ENCODE assay signal across 1 cellular context in the genomic region with DNA sequence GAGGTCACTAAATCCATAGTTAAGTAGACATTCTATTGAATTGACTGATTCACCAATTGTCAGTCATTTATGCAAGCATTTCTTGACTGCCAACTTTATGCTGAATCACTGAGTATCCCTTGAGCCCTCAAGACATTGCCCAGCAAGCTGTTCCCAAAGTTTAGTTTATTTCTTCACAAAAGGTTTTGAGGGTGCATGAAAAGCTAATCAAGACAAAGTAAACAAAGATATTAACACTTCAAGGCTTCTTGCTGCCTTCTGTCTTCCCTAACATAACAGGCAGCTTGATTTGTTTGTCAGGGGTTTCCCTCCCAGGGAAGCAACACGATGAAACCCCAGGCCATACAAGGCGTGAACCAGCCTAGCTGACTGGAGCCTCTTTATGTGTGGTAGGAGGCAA.
TF ChIP-seq lines count a peak whose summit lies in the region.

No MANE protein-coding gene starts in this region.

TF ChIP-seq in WTC11, 78 proteins besides CTCF, POLR2A, EP300 and RAD21 (continued from another document):
- TF ChIP-seq, protein P1, sequence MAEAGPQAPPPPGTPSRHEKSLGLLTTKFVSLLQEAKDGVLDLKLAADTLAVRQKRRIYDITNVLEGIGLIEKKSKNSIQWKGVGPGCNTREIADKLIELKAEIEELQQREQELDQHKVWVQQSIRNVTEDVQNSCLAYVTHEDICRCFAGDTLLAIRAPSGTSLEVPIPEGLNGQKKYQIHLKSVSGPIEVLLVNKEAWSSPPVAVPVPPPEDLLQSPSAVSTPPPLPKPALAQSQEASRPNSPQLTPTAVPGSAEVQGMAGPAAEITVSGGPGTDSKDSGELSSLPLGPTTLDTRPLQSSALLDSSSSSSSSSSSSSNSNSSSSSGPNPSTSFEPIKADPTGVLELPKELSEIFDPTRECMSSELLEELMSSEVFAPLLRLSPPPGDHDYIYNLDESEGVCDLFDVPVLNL (CRISPR knock-in tag; IDR thresholded peaks at IDR 0.05; ENCODE audit: borderline replicate concordance, low read depth), result no peak
- TF ChIP-seq NFE2L1 (CRISPR knock-in tag; IDR thresholded peaks at IDR 0.05), result peak; percentile 90
- no peak for TF ChIP-seq JUN (CRISPR knock-in tag; IDR thresholded peaks at IDR 0.05)
- peak; percentile 30; the same call in 1 of the 2 replicates for TF ChIP-seq ETV6 (CRISPR knock-in tag; IDR thresholded peaks at IDR 0.05)
- TF ChIP-seq, protein P2, sequence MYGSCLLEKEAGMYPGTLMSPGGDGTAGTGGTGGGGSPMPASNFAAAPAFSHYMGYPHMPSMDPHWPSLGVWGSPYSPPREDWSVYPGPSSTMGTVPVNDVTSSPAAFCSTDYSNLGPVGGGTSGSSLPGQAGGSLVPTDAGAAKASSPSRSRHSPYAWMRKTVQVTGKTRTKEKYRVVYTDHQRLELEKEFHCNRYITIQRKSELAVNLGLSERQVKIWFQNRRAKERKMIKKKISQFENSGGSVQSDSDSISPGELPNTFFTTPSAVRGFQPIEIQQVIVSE (CRISPR knock-in tag; IDR thresholded peaks at IDR 0.05; ENCODE audit: borderline replicate concordance), result no peak
- 0 out of 2 replicates have a peak, but pooled peaks have one; percentile 24 for TF ChIP-seq TEAD1 (CRISPR knock-in tag; IDR thresholded peaks at IDR 0.05)
- TF ChIP-seq, protein P3, sequence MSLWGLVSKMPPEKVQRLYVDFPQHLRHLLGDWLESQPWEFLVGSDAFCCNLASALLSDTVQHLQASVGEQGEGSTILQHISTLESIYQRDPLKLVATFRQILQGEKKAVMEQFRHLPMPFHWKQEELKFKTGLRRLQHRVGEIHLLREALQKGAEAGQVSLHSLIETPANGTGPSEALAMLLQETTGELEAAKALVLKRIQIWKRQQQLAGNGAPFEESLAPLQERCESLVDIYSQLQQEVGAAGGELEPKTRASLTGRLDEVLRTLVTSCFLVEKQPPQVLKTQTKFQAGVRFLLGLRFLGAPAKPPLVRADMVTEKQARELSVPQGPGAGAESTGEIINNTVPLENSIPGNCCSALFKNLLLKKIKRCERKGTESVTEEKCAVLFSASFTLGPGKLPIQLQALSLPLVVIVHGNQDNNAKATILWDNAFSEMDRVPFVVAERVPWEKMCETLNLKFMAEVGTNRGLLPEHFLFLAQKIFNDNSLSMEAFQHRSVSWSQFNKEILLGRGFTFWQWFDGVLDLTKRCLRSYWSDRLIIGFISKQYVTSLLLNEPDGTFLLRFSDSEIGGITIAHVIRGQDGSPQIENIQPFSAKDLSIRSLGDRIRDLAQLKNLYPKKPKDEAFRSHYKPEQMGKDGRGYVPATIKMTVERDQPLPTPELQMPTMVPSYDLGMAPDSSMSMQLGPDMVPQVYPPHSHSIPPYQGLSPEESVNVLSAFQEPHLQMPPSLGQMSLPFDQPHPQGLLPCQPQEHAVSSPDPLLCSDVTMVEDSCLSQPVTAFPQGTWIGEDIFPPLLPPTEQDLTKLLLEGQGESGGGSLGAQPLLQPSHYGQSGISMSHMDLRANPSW (CRISPR knock-in tag; conservative IDR thresholded peaks at IDR 0.05; ENCODE audit: low read depth), result no peak
- 0 out of 2 replicates have a peak, but pooled peaks have one; percentile 35 for TF ChIP-seq FOXK1 (CRISPR knock-in tag; IDR thresholded peaks at IDR 0.05)
- TF ChIP-seq, protein P4, sequence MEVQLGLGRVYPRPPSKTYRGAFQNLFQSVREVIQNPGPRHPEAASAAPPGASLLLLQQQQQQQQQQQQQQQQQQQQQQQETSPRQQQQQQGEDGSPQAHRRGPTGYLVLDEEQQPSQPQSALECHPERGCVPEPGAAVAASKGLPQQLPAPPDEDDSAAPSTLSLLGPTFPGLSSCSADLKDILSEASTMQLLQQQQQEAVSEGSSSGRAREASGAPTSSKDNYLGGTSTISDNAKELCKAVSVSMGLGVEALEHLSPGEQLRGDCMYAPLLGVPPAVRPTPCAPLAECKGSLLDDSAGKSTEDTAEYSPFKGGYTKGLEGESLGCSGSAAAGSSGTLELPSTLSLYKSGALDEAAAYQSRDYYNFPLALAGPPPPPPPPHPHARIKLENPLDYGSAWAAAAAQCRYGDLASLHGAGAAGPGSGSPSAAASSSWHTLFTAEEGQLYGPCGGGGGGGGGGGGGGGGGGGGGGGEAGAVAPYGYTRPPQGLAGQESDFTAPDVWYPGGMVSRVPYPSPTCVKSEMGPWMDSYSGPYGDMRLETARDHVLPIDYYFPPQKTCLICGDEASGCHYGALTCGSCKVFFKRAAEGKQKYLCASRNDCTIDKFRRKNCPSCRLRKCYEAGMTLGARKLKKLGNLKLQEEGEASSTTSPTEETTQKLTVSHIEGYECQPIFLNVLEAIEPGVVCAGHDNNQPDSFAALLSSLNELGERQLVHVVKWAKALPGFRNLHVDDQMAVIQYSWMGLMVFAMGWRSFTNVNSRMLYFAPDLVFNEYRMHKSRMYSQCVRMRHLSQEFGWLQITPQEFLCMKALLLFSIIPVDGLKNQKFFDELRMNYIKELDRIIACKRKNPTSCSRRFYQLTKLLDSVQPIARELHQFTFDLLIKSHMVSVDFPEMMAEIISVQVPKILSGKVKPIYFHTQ (CRISPR knock-in tag; IDR thresholded peaks at IDR 0.05), result no peak
- peak; percentile 20; the same call in 1 of the 2 replicates for TF ChIP-seq CREM (CRISPR knock-in tag; IDR thresholded peaks at IDR 0.05)
- no peak for TF ChIP-seq ESRRA (CRISPR knock-in tag; IDR thresholded peaks at IDR 0.05; ENCODE audit: borderline replicate concordance)
- no peak for TF ChIP-seq NFATC4 (CRISPR knock-in tag; IDR thresholded peaks at IDR 0.05)
- TF ChIP-seq ZNF317 (CRISPR knock-in tag; IDR thresholded peaks at IDR 0.05; ENCODE audit: borderline replicate concordance, low read depth), result no peak
- TF ChIP-seq, protein P5, sequence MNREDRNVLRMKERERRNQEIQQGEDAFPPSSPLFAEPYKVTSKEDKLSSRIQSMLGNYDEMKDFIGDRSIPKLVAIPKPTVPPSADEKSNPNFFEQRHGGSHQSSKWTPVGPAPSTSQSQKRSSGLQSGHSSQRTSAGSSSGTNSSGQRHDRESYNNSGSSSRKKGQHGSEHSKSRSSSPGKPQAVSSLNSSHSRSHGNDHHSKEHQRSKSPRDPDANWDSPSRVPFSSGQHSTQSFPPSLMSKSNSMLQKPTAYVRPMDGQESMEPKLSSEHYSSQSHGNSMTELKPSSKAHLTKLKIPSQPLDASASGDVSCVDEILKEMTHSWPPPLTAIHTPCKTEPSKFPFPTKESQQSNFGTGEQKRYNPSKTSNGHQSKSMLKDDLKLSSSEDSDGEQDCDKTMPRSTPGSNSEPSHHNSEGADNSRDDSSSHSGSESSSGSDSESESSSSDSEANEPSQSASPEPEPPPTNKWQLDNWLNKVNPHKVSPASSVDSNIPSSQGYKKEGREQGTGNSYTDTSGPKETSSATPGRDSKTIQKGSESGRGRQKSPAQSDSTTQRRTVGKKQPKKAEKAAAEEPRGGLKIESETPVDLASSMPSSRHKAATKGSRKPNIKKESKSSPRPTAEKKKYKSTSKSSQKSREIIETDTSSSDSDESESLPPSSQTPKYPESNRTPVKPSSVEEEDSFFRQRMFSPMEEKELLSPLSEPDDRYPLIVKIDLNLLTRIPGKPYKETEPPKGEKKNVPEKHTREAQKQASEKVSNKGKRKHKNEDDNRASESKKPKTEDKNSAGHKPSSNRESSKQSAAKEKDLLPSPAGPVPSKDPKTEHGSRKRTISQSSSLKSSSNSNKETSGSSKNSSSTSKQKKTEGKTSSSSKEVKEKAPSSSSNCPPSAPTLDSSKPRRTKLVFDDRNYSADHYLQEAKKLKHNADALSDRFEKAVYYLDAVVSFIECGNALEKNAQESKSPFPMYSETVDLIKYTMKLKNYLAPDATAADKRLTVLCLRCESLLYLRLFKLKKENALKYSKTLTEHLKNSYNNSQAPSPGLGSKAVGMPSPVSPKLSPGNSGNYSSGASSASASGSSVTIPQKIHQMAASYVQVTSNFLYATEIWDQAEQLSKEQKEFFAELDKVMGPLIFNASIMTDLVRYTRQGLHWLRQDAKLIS (CRISPR knock-in tag; IDR thresholded peaks at IDR 0.05; ENCODE audit: borderline replicate concordance), result no peak
